Comparison of ENCODE assay signal across 12 cellular contexts in the genomic region with DNA sequence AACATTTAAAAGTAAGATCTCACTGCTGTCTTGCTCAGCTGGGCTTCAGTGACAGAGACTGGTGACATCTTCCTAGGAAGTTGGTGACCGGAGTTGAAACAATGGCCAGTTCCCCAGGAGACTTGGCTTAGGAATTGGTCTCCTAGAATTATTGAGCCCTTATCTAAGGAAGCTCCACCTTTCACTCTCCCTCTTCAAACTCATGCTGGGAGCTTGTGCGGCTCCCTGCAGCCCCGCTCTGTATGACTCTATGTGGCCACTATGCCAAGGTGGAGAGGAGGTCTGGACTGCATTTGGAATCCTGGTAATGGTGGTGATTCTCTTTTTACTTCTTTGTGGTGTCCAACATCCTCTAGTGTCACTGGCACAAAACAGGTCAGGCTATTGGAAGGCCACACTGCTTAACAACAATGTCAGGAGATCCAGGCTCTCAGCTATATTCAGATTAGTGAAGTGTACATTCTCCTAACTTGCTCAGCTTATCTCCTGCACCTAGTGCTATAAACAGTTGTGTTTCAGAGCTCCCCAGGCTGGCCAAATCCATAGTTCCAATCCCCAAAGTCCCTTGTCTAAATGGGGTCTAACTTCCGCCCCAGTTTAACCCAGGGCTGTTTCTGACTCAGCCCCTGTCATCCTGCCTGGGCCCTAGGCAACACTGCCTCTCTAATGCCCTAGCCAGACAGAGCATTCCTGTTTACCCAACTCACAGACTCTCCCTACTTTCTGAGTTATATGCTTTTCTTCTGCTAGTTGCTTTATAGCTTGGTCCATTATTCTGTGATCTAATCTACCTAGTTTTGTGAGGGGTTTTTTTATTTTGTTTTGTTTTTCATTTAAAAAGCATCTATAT. TPM values are rescaled to one million over a fixed set of nuclear protein-coding genes. Genes with fewer than 3 reads are reported as not detected.
DNase-seq lines count a peak whose midpoint lies in the region; ATAC-seq, FAIRE-seq and TF ChIP-seq lines count a peak whose summit lies in the region.
"Had no signal": no experiment of that assay in that cellular context is flagged by ENCODE, and none has a peak within 500 bp of the region (broad histone marks: within the 10 kb centered on the region; RNA-seq: fewer than 3 reads in every experiment).

No MANE protein-coding gene starts in this region.

- CTCF ChIA-PET in naive thymus-derived CD4-positive, alpha-beta T cell (lab: Charles Lee), result interaction anchor here (1.0 kb wide), 1 partner anchor 16 kb away, joined by 3 read pairs; no protein-coding TSS in a partner anchor

- TF ChIP-seq POLR2A in GM12891 (IDR thresholded peaks at IDR 0.05; ENCODE audit: low read depth, low read length), result no peak

- H3K9me3 Mint-ChIP-seq in naive thymus-derived CD4-positive, alpha-beta T cell, result no peaks in the 10 kb centered on the region
- H3K9me3 Mint-ChIP-seq in progenitor cell of endocrine pancreas (ENCODE audit: low read depth), result no peaks in the 10 kb centered on the region

- intact Hi-C loops in naive thymus-derived CD4-positive, alpha-beta T cell (cut with micrococcal nuclease), result no loop called here

- H3K27me3 Mint-ChIP-seq in naive thymus-derived CD4-positive, alpha-beta T cell, result no peaks in the 10 kb centered on the region
- H3K27me3 Mint-ChIP-seq in progenitor cell of endocrine pancreas, result no peaks in the 10 kb centered on the region

- POLR2A ChIA-PET in naive thymus-derived CD4-positive, alpha-beta T cell (lab: Charles Lee), result no interaction called here

- H3K27ac ChIP-seq in SJSA1, result peak overlapping the region; percentile 88
- H3K27ac ChIP-seq in naive thymus-derived CD4-positive, alpha-beta T cell (ENCODE audit: low read depth, low read length), result no peak overlapping the region

- no peaks in the 10 kb centered on the region for H3K9me3 ChIP-seq in SJSA1 (replicated peaks)
- no peaks in the 10 kb centered on the region for H3K9me3 ChIP-seq in naive thymus-derived CD4-positive, alpha-beta T cell (ENCODE audit: control insufficient read depth in 2 of 3, low read length in 3 of 3)

- peak overlapping the region in 6 of 9 donors; percentile 6 to 89 (median 46) for H3K27ac Mint-ChIP-seq in naive thymus-derived CD4-positive, alpha-beta T cell
- H3K27ac Mint-ChIP-seq in progenitor cell of endocrine pancreas, result no peak overlapping the region

- peaks cover 25 to 66% (median 44%) of the 10 kb centered on the region in 7 donors for H3K4me1 Mint-ChIP-seq in naive thymus-derived CD4-positive, alpha-beta T cell
- peaks cover 20% of the 10 kb centered on the region for H3K4me1 Mint-ChIP-seq in progenitor cell of endocrine pancreas (ENCODE audit: low read depth)

- H3K36me3 Mint-ChIP-seq in naive thymus-derived CD4-positive, alpha-beta T cell, result peaks cover 0 to 37% (median 4%) of the 10 kb centered on the region in 5 donors
- peaks cover 2% of the 10 kb centered on the region for H3K36me3 Mint-ChIP-seq in progenitor cell of endocrine pancreas (ENCODE audit: insufficient read depth)

- TF ChIP-seq CTCF in progenitor cell of endocrine pancreas (IDR thresholded peaks at IDR 0.05; ENCODE audit: unreplicated experiment), result no peak

- peak; percentile 71 for ATAC-seq in esophagus mucosa
- no peak for ATAC-seq in naive thymus-derived CD4-positive, alpha-beta T cell
- no peak for ATAC-seq in GM18861 (IDR thresholded peaks at IDR 0.05; ENCODE audit: unreplicated experiment)
- no peak for ATAC-seq in GM18502 (IDR thresholded peaks at IDR 0.05; ENCODE audit: poor library complexity, unreplicated experiment)

- H3K4me3 Mint-ChIP-seq in naive thymus-derived CD4-positive, alpha-beta T cell, result no peak overlapping the region
- H3K4me3 Mint-ChIP-seq in progenitor cell of endocrine pancreas (ENCODE audit: low read depth), result no peak overlapping the region

- no peak overlapping the region for H3K4me3 ChIP-seq in SJSA1
- no peak overlapping the region for H3K4me3 ChIP-seq in naive thymus-derived CD4-positive, alpha-beta T cell (ENCODE audit: low read length)

- DNase-seq in AG20443 (ENCODE audit: low spot score) (peak; percentile 81), SJSA1 (ENCODE audit: low read depth in 1 of 2, low spot score in 2 of 2) (peak; percentile 81 to 83), GM12891 (ENCODE audit: insufficient read length, low spot score) (no peak), progenitor cell of endocrine pancreas (ENCODE audit: low spot score, unreplicated experiment) (no peak)
- DNase-seq in naive thymus-derived CD4-positive, alpha-beta T cell, result no peak
- DNase-seq: anterior cingulate cortex; Calu3; NCI-H1417 treated with DMSO at 0.1 percent for 48 hours; stimulated activated CD4-positive, alpha-beta T cell treated with anti-CD3 and anti-CD28 coated beads, Interleukin-4, amount 100 ng/mL, for 24 hours had no signal

- FAIRE-seq in GM12891 (lab: Jason Lieb, UNC), result no peak

- peaks cover 16% of the 10 kb centered on the region for H3K36me3 ChIP-seq in SJSA1
- no peaks in the 10 kb centered on the region for H3K36me3 ChIP-seq in naive thymus-derived CD4-positive, alpha-beta T cell (ENCODE audit: control insufficient read depth in 2 of 3, insufficient read depth in 3 of 3, low read length in 3 of 3)

- no peaks in the 10 kb centered on the region for H3K27me3 ChIP-seq in SJSA1 (replicated peaks)
- no peaks in the 10 kb centered on the region for H3K27me3 ChIP-seq in naive thymus-derived CD4-positive, alpha-beta T cell (ENCODE audit: control insufficient read depth in 2 of 2, insufficient read depth in 2 of 2, low read length in 2 of 2)

- peaks cover 54% of the 10 kb centered on the region for H3K4me1 ChIP-seq in SJSA1 (replicated peaks)
- H3K4me1 ChIP-seq in naive thymus-derived CD4-positive, alpha-beta T cell (ENCODE audit: control insufficient read depth in 2 of 2, insufficient read depth in 2 of 2, low read length in 2 of 2), result peaks cover 5 to 33% of the 10 kb centered on the region in 2 donors

TF ChIP-seq in GM12891, 5 proteins besides CTCF, POLR2A, EP300 and RAD21:
- TF ChIP-seq POLR2AphosphoS5 (IDR thresholded peaks at IDR 0.05; ENCODE audit: low read depth, low read length) (no peak), SPI1 (IDR thresholded peaks at IDR 0.05; ENCODE audit: low read depth, low read length) (no peak), TAF1 (IDR thresholded peaks at IDR 0.05; ENCODE audit: low read depth, low read length) (no peak), PAX5 (IDR thresholded peaks at IDR 0.05; ENCODE audit: insufficient read depth, low read length, severe bottlenecking) (no peak), POU2F2 (IDR thresholded peaks at IDR 0.05; ENCODE audit: low read depth, low read length) (no peak)

RNA-seq across cellular contexts. Expression of a gene that starts 18.3 kb away (rescaled TPM):
- total RNA-seq in SJSA1 (2014; rRNA removed; shearing (Covaris generic)), result 67.1 and 80.5 TPM in 2 replicates
- 28.3 TPM for total RNA-seq in esophagus mucosa
- total RNA-seq in naive thymus-derived CD4-positive, alpha-beta T cell, result 10 to 100 TPM; 29.8 to 84.0 (median 59.9) TPM
- 10 to 100 TPM; 10.2 to 11.7 TPM for polyA plus RNA-seq in naive thymus-derived CD4-positive, alpha-beta T cell
- 3.6 TPM for polyA plus RNA-seq in GM12891 (2012; ENCODE audit: low read depth, missing spikeins)
- total RNA-seq in progenitor cell of endocrine pancreas, result 39.2 and 40.8 TPM in 2 replicates

Comparison
In these comparisons a context has a peak if more than half of its experiments do, and no peak if none do; other contexts are left out.
1. DNase-seq: peak in AG20443 (single experiment) and SJSA1 (2 of 2); none in naive thymus-derived CD4-positive, alpha-beta T cell (0 of 9), GM12891 (single experiment) and progenitor cell of endocrine pancreas (single experiment).